ENCODE assay signal across 8 cellular contexts in the genomic region with DNA sequence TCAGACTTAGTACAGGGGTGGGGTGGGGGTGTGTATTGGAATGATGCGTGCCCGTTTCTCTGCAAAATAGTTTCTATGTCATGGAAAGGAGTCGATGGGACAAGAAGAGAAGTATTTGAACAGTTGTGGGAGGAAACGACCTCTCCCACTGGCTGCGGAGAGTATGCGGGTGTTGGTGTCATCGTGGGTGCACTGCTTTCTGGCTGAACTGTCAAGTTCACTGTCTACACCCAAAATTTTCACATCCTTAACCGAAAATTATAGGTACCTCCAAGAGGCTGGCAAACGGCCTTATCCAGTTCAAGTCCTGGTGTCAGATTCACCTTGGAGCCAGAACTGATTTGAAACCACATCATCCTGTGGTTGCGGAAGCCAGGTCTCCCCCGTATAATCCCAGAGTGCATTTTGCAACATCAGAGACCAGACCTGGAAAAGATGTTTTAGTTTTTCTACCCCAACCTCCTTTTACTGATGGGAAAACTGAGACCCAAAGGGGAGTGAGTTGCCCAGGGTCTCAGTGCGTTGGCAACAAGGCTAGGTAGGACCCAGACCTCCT. TPM values are rescaled to one million over a fixed set of nuclear protein-coding genes. Genes with fewer than 3 reads are reported as not detected.
DNase-seq lines count a peak whose midpoint lies in the region; ATAC-seq and TF ChIP-seq lines count a peak whose summit lies in the region.

No MANE protein-coding gene starts in this region.

- H3K27ac ChIP-seq in skeletal muscle tissue (ENCODE audit: low read depth, low read length) = peak overlapping the region; percentile 82

- H3K4me3 ChIP-seq in foreskin fibroblast (ENCODE audit: low read depth in 1 of 2, low read length in 2 of 2) (peak overlapping the region; percentile 70 to 76), skeletal muscle tissue (ENCODE audit: low read length in 3 of 3) (peak overlapping the region; percentile 82 to 84 (median 84))

- H3K9me3 ChIP-seq in skeletal muscle tissue (ENCODE audit: control insufficient read depth in 3 of 3, low read length in 3 of 3) = no peaks in the 10 kb centered on the region

- no peaks in the 10 kb centered on the region for H3K27me3 ChIP-seq in skeletal muscle tissue (ENCODE audit: control insufficient read depth in 3 of 3, insufficient read depth in 3 of 3, low read length in 3 of 3)

- H3K9me3 Mint-ChIP-seq in WTC11 = no peaks in the 10 kb centered on the region

- peaks cover 16% of the 10 kb centered on the region for H3K27me3 Mint-ChIP-seq in WTC11 (ENCODE audit: low read depth)

- H3K36me3 ChIP-seq in skeletal muscle tissue (ENCODE audit: control insufficient read depth in 3 of 3, insufficient read depth in 3 of 3, low read length in 3 of 3) = peaks cover 18 to 31% (median 28%) of the 10 kb centered on the region in 3 donors

- H3K36me3 Mint-ChIP-seq in WTC11 = peaks cover 35% of the 10 kb centered on the region

- no peak for ATAC-seq in WTC11

- peaks cover 18 to 21% (median 19%) of the 10 kb centered on the region in 3 donors for H3K4me1 ChIP-seq in skeletal muscle tissue (ENCODE audit: control insufficient read depth in 3 of 3, insufficient read depth in 3 of 3, low read length in 3 of 3)

- DNase-seq in NCI-H748 (lab: John Stamatoyannopoulos, UW; ENCODE audit: unreplicated experiment) (peak; percentile 27), NCI-H748 treated with DMSO at 0.1 percent for 48 hours (lab: John Stamatoyannopoulos, UW) (no peak), WTC11 (ENCODE audit: low spot score) (no peak), foreskin fibroblast (no peak), NCI-H2171 treated with DMSO at 0.1 percent for 48 hours (lab: John Stamatoyannopoulos, UW) (no peak), NCI-H446 treated with DMSO at 0.1 percent for 48 hours (lab: John Stamatoyannopoulos, UW) (no peak), DMS114 treated with DMSO at 0.1 percent for 48 hours (lab: John Stamatoyannopoulos, UW; ENCODE audit: unreplicated experiment) (no peak)

- no peak for TF ChIP-seq CTCF in WTC11 (IDR thresholded peaks at IDR 0.05)
- TF ChIP-seq CTCF in foreskin fibroblast (IDR thresholded peaks at IDR 0.05; ENCODE audit: low read depth, low read length) = no peak

- peaks cover 48% of the 10 kb centered on the region for H3K4me1 Mint-ChIP-seq in WTC11

- POLR2A ChIA-PET in WTC11 (lab: Charles Lee) = interaction anchor here (1.1 to 1.4 kb wide), 2 partner anchors 11 to 25 kb away, joined by 5 to 13 read pairs; partner anchors contain the start of gene TNKS1BP1

- CTCF ChIA-PET in WTC11 (lab: Charles Lee) = interaction anchor here (1.1 to 2.7 kb wide), 3 partner anchors 9 to 124 kb away, joined by 5 to 23 read pairs (median 6); partner anchors contain the start of genes RTN4RL2 and TNKS1BP1

- H3K9ac ChIP-seq in skeletal muscle tissue (ENCODE audit: low read depth in 1 of 3, low read length in 3 of 3) = peak overlapping the region; percentile 75 to 93 (median 81)

- H3K4me3 Mint-ChIP-seq in WTC11 = peak overlapping the region; percentile 74

- peak overlapping the region; percentile 96 for H3K27ac Mint-ChIP-seq in WTC11

TF ChIP-seq in WTC11, 78 proteins besides CTCF, POLR2A, EP300 and RAD21 (continues in another document):
- no peak for TF ChIP-seq HMGA2 (CRISPR knock-in tag; IDR thresholded peaks at IDR 0.05)
- TF ChIP-seq TEAD1 (CRISPR knock-in tag; IDR thresholded peaks at IDR 0.05) = no peak
- no peak for TF ChIP-seq SP1 (CRISPR knock-in tag; conservative IDR thresholded peaks at IDR 0.05)
- TF ChIP-seq, protein P1, sequence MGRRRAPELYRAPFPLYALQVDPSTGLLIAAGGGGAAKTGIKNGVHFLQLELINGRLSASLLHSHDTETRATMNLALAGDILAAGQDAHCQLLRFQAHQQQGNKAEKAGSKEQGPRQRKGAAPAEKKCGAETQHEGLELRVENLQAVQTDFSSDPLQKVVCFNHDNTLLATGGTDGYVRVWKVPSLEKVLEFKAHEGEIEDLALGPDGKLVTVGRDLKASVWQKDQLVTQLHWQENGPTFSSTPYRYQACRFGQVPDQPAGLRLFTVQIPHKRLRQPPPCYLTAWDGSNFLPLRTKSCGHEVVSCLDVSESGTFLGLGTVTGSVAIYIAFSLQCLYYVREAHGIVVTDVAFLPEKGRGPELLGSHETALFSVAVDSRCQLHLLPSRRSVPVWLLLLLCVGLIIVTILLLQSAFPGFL (CRISPR knock-in tag; IDR thresholded peaks at IDR 0.05; ENCODE audit: borderline replicate concordance) = no peak
- TF ChIP-seq, protein P2, sequence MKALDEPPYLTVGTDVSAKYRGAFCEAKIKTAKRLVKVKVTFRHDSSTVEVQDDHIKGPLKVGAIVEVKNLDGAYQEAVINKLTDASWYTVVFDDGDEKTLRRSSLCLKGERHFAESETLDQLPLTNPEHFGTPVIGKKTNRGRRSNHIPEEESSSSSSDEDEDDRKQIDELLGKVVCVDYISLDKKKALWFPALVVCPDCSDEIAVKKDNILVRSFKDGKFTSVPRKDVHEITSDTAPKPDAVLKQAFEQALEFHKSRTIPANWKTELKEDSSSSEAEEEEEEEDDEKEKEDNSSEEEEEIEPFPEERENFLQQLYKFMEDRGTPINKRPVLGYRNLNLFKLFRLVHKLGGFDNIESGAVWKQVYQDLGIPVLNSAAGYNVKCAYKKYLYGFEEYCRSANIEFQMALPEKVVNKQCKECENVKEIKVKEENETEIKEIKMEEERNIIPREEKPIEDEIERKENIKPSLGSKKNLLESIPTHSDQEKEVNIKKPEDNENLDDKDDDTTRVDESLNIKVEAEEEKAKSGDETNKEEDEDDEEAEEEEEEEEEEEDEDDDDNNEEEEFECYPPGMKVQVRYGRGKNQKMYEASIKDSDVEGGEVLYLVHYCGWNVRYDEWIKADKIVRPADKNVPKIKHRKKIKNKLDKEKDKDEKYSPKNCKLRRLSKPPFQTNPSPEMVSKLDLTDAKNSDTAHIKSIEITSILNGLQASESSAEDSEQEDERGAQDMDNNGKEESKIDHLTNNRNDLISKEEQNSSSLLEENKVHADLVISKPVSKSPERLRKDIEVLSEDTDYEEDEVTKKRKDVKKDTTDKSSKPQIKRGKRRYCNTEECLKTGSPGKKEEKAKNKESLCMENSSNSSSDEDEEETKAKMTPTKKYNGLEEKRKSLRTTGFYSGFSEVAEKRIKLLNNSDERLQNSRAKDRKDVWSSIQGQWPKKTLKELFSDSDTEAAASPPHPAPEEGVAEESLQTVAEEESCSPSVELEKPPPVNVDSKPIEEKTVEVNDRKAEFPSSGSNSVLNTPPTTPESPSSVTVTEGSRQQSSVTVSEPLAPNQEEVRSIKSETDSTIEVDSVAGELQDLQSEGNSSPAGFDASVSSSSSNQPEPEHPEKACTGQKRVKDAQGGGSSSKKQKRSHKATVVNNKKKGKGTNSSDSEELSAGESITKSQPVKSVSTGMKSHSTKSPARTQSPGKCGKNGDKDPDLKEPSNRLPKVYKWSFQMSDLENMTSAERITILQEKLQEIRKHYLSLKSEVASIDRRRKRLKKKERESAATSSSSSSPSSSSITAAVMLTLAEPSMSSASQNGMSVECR (CRISPR knock-in tag; IDR thresholded peaks at IDR 0.05; ENCODE audit: borderline replicate concordance) = no peak
- no peak for TF ChIP-seq FOXK1 (CRISPR knock-in tag; IDR thresholded peaks at IDR 0.05)
- TF ChIP-seq CBFB (CRISPR knock-in tag; IDR thresholded peaks at IDR 0.05; ENCODE audit: low read depth) = no peak
- no peak for TF ChIP-seq FOXP4 (CRISPR knock-in tag; IDR thresholded peaks at IDR 0.05)
- no peak for TF ChIP-seq MXD4 (CRISPR knock-in tag; IDR thresholded peaks at IDR 0.05; ENCODE audit: borderline replicate concordance)
- TF ChIP-seq RORB (CRISPR knock-in tag; IDR thresholded peaks at IDR 0.05) = no peak
- no peak for TF ChIP-seq E2F1 (CRISPR knock-in tag; IDR thresholded peaks at IDR 0.05)
- TF ChIP-seq CREM (CRISPR knock-in tag; IDR thresholded peaks at IDR 0.05) = no peak
- no peak for TF ChIP-seq GTF2I (CRISPR knock-in tag; conservative IDR thresholded peaks at IDR 0.05)

RNA-seq across cellular contexts. Expression of gene SSRP1, which starts 0.5 kb away (rescaled TPM):
- total RNA-seq in WTC11 (2021) (218 to 228 TPM (median 223 TPM) in 3 replicates), skeletal muscle tissue (38.6 TPM)

RNA-seq across cellular contexts. Expression of gene P2RX3, which starts 2.0 kb away (rescaled TPM):
- total RNA-seq in WTC11 (2021) (0.26 to 1.1 TPM (median 0.66 TPM) in 3 replicates), skeletal muscle tissue (1.6 TPM)

RNA-seq across cellular contexts. Expression of gene TNKS1BP1, which starts 11.4 kb away (rescaled TPM):
- total RNA-seq in WTC11 (2021) (109 to 127 TPM (median 125 TPM) in 3 replicates), skeletal muscle tissue (65.2 TPM)

RNA-seq across cellular contexts. Expression of gene PRG3, which starts 44.8 kb away (rescaled TPM):
- not detected in 3 replicates for total RNA-seq in WTC11 (2021)
- 2.6 TPM for total RNA-seq in skeletal muscle tissue

RNA-seq across cellular contexts. Expression of gene PRG2, which starts 54.3 kb away (rescaled TPM):
- 0.57 to 0.60 TPM in 2 of 3 replicates, not detected in the other for total RNA-seq in WTC11 (2021)
- total RNA-seq in skeletal muscle tissue = 1.0 TPM
